In the genomic region with DNA sequence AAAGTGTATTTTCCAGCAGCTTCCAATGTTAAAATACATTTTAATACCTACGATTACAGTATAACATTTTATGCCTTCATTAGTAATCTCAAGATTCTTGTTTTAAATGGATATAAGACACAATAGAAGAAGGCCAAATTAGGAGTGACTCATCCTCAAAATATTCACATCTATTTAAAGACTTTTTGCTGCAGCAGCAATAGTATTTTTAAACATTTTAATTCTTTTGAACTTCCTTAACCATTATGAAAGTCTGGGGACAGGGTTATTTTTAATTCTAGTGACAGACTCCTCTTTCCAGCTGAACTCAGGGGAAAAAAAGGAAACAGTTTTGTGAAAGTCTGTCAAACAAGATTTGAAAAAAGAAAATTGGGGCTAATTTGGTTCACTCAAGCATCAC, we compare ENCODE assay signal across 14 cellular contexts.
DNase-seq lines count a peak whose midpoint lies in the region; ATAC-seq, FAIRE-seq and TF ChIP-seq lines count a peak whose summit lies in the region.
"Had no signal": no experiment of that assay in that cellular context is flagged by ENCODE, and none has a peak within 500 bp of the region (broad histone marks: within the 10 kb centered on the region; RNA-seq: fewer than 3 reads in every experiment).

No MANE protein-coding gene starts in this region.

- no peaks in the 10 kb centered on the region for H3K9me3 ChIP-seq in Caco-2
- H3K9me3 ChIP-seq: adrenal gland, pancreas had no signal

- CTCF ChIA-PET in Caco-2 (lab: Charles Lee), result no interaction called here

- no peaks in the 10 kb centered on the region for H3K36me3 ChIP-seq in Caco-2 (ENCODE audit: control insufficient read depth, insufficient read depth, low read length)
- H3K36me3 ChIP-seq: adrenal gland, pancreas had no signal

- H3K4me3 Mint-ChIP-seq in Caco-2 (ENCODE audit: unreplicated experiment), result no peak overlapping the region
- H3K4me3 Mint-ChIP-seq: activated T-cell treated with anti-CD3 and anti-CD28 coated beads, Interleukin-2, amount 50 U/mL, for 72 hours; dendritic cell treated with granulocyte-macrophage colony-stimulating factor and Interleukin-4, amounts not matched to agents 40 ng/mL and 50 ng/mL, for 4 days had no signal

- DNase-seq in DMS153 treated with DMSO at 0.1 percent for 48 hours (lab: John Stamatoyannopoulos, UW; ENCODE audit: unreplicated experiment) (peak; percentile 85), NCI-H345 treated with DMSO at 0.1 percent for 48 hours (lab: John Stamatoyannopoulos, UW; ENCODE audit: unreplicated experiment) (peak; percentile 62), non-pigmented ciliary epithelial cell (ENCODE audit: low read depth) (peak; percentile 9), Caco-2 (no peak), DMS 273 (lab: John Stamatoyannopoulos, UW; ENCODE audit: unreplicated experiment) (no peak)
- DNase-seq in stimulated activated CD4-positive, alpha-beta T cell treated with anti-CD3 and anti-CD28 coated beads, Interleukin-1b, Interleukin-23, amount 100 ng/mL, for 48 hours, result no peak
- DNase-seq: activated CD4-positive, alpha-beta T cell treated with anti-CD3 and anti-CD28 coated beads, Interleukin-2, amount 50 U/mL, for 1 hour; activated T-cell treated with anti-CD3 and anti-CD28 coated beads, Interleukin-2, amount 50 U/mL, for 72 hours; adrenal gland; pancreas had no signal

- FAIRE-seq in endometrium (lab: Jason Lieb, UNC), result peak; percentile 72
- FAIRE-seq: GM12892, pancreas had no signal

- intact Hi-C loops in Caco-2 (cut with micrococcal nuclease; ENCODE audit: unreplicated experiment), result loop anchor here (10.0 kb wide), 1 partner anchor 371 kb away; no protein-coding TSS in a partner anchor

- ATAC-seq in GM18502 (IDR thresholded peaks at IDR 0.05; ENCODE audit: poor library complexity, unreplicated experiment), result no peak
- ATAC-seq: activated T-cell treated with anti-CD3 and anti-CD28 coated beads, Interleukin-2, amount 50 U/mL, for 72 hours; pancreas had no signal

- H3K27me3 Mint-ChIP-seq in Caco-2 (ENCODE audit: insufficient read depth, unreplicated experiment), result no peaks in the 10 kb centered on the region
- H3K27me3 Mint-ChIP-seq: dendritic cell treated with granulocyte-macrophage colony-stimulating factor and Interleukin-4, amounts not matched to agents 40 ng/mL and 50 ng/mL, for 4 days had no signal

- H3K4me1 Mint-ChIP-seq in Caco-2 (ENCODE audit: low read depth, unreplicated experiment), result no peaks in the 10 kb centered on the region

- POLR2A ChIA-PET in Caco-2 (lab: Charles Lee), result no interaction called here

- BruUV-seq in Caco-2 (replicated peaks; lab: Mats Ljungman, UMichigan), result no TSS peak

- H3K4me3 ChIP-seq in Caco-2 (ENCODE audit: low read depth, low read length), result no peak overlapping the region
- H3K4me3 ChIP-seq: adrenal gland, pancreas had no signal

- H3K27me3 ChIP-seq in Caco-2 (replicated peaks; ENCODE audit: control insufficient read depth, insufficient read depth, low read length), result no peaks in the 10 kb centered on the region
- H3K27me3 ChIP-seq: adrenal gland, pancreas had no signal

- no peak for TF ChIP-seq CTCF in Caco-2 (IDR thresholded peaks at IDR 0.05; ENCODE audit: insufficient read depth in 1 of 2, low read depth in 1 of 2, low read length in 1 of 2, severe bottlenecking in 1 of 2, unreplicated experiment in 1 of 2)

- H3K27ac Mint-ChIP-seq in Caco-2 (ENCODE audit: unreplicated experiment), result no peak overlapping the region
- H3K27ac Mint-ChIP-seq: activated T-cell treated with anti-CD3 and anti-CD28 coated beads, Interleukin-2, amount 50 U/mL, for 72 hours; dendritic cell treated with granulocyte-macrophage colony-stimulating factor and Interleukin-4, amounts not matched to agents 40 ng/mL and 50 ng/mL, for 4 days had no signal

- no peaks in the 10 kb centered on the region for H3K36me3 Mint-ChIP-seq in Caco-2 (ENCODE audit: insufficient read depth, unreplicated experiment)

- no peaks in the 10 kb centered on the region for H3K9me3 Mint-ChIP-seq in Caco-2 (ENCODE audit: unreplicated experiment)

- H3K4me1 ChIP-seq in Caco-2, result no peaks in the 10 kb centered on the region
- H3K4me1 ChIP-seq: pancreas had no signal

Comparison
In these comparisons a context has a peak if more than half of its experiments do, and no peak if none do; other contexts are left out.
1. DNase-seq: peak in DMS153 treated with DMSO at 0.1 percent for 48 hours (single experiment), NCI-H345 treated with DMSO at 0.1 percent for 48 hours (single experiment) and non-pigmented ciliary epithelial cell (single experiment); none in Caco-2 (0 of 2), DMS 273 (single experiment) and stimulated activated CD4-positive, alpha-beta T cell treated with anti-CD3 and anti-CD28 coated beads, Interleukin-1b, Interleukin-23, amount 100 ng/mL, for 48 hours (single experiment).